ENCODE assay signal across 1 cellular context in the genomic region with DNA sequence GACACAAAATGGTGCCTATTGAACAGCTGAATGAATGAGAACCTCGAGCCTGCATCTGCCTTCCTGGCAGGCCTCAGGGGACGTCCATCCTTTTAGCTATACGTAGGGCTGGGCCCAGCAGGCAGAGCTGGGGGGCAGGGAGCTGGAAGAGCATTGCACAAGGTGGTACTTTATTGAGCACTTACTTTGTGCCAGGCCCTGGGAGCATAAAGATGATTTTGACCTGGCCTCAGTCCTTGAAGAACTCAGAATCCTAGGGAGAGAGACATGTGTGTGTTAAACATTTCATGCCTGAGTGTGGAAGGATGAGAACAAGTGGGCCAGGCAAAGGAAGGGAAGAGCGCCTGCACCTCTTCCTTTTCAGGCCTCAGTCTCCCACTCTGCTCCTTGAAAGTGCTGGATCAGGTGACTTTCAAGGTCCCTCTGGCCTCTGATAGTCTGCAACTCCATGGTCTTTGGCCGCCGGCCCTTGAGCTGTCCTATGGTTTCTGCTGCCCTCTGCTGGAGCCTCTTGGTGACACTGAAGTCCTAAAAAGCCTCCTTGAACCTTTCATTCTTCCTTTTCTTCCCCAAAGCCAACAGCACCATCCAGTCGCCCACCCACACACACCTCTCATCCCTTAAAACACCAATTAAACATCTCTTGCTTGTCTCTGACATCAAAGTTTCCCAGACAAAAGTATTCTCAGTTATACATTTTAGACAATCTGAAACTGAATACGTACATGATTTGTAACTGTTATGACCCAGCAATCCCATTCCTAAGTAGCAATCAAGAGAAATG.
TF ChIP-seq lines count a peak whose summit lies in the region.

No MANE protein-coding gene starts in this region.

TF ChIP-seq in K562, 482 proteins besides CTCF, POLR2A, EP300 and RAD21 (continues in another document):
- TF ChIP-seq, protein P1, sequence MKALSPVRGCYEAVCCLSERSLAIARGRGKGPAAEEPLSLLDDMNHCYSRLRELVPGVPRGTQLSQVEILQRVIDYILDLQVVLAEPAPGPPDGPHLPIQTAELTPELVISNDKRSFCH (CRISPR knock-in tag; IDR thresholded peaks at IDR 0.05) = no peak
- TF ChIP-seq, protein P1 (tag; IDR thresholded peaks at IDR 0.05) = peak; percentile 40; the same call in 1 of the 2 replicates
- no peak for TF ChIP-seq MXD1 (CRISPR knock-in tag; IDR thresholded peaks at IDR 0.05; ENCODE audit: borderline replicate concordance, poor library complexity, severe bottlenecking)
- TF ChIP-seq KLF13 (tag; IDR thresholded peaks at IDR 0.05; ENCODE audit: borderline replicate concordance, low read depth) = 0 out of 2 replicates have a peak, but pooled peaks have one; percentile 20
- TF ChIP-seq ZNF316 (IDR thresholded peaks at IDR 0.05) = peak; percentile 43
- no peak for TF ChIP-seq POLR2B (IDR thresholded peaks at IDR 0.05; ENCODE audit: low read depth, partially characterized antibody)
- 0 out of 4 replicates have a peak, but pooled peaks of 1 of the 2 experiments have one; percentile 51 for TF ChIP-seq ARNT (IDR thresholded peaks at IDR 0.05)
- peak in 1 of 2 experiments; percentile 65 for TF ChIP-seq AFF1 (IDR thresholded peaks at IDR 0.05; ENCODE audit: low read depth in 1 of 2, partially characterized antibody in 2 of 2)
- TF ChIP-seq, protein P2, sequence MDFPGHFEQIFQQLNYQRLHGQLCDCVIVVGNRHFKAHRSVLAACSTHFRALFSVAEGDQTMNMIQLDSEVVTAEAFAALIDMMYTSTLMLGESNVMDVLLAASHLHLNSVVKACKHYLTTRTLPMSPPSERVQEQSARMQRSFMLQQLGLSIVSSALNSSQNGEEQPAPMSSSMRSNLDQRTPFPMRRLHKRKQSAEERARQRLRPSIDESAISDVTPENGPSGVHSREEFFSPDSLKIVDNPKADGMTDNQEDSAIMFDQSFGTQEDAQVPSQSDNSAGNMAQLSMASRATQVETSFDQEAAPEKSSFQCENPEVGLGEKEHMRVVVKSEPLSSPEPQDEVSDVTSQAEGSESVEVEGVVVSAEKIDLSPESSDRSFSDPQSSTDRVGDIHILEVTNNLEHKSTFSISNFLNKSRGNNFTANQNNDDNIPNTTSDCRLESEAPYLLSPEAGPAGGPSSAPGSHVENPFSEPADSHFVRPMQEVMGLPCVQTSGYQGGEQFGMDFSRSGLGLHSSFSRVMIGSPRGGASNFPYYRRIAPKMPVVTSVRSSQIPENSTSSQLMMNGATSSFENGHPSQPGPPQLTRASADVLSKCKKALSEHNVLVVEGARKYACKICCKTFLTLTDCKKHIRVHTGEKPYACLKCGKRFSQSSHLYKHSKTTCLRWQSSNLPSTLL (IDR thresholded peaks at IDR 0.05) = no peak
- TF ChIP-seq USF1 (CRISPR knock-in tag; IDR thresholded peaks at IDR 0.05) = peak; percentile 54; the same call in 1 of the 2 replicates
- TF ChIP-seq, protein P3, sequence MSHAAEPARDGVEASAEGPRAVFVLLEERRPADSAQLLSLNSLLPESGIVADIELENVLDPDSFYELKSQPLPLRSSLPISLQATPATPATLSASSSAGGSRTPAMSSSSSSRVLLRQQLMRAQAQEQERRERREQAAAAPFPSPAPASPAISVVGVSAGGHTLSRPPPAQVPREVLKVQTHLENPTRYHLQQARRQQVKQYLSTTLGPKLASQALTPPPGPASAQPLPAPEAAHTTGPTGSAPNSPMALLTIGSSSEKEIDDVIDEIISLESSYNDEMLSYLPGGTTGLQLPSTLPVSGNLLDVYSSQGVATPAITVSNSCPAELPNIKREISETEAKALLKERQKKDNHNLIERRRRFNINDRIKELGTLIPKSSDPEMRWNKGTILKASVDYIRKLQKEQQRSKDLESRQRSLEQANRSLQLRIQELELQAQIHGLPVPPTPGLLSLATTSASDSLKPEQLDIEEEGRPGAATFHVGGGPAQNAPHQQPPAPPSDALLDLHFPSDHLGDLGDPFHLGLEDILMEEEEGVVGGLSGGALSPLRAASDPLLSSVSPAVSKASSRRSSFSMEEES (CRISPR knock-in tag; IDR thresholded peaks at IDR 0.05) = peak; percentile 36; the same call in 1 of the 2 replicates
- no peak for TF ChIP-seq NRF1 (conservative IDR thresholded peaks at IDR 0.05 in 1 of 2, IDR thresholded peaks at IDR 0.05 in 1 of 2)
- TF ChIP-seq, protein P4, sequence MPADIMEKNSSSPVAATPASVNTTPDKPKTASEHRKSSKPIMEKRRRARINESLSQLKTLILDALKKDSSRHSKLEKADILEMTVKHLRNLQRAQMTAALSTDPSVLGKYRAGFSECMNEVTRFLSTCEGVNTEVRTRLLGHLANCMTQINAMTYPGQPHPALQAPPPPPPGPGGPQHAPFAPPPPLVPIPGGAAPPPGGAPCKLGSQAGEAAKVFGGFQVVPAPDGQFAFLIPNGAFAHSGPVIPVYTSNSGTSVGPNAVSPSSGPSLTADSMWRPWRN (IDR thresholded peaks at IDR 0.05; ENCODE audit: low read depth) = no peak
- no peak for TF ChIP-seq ZNF224 (CRISPR knock-in tag; IDR thresholded peaks at IDR 0.05)
- TF ChIP-seq STAG1 (CRISPR knock-in tag; IDR thresholded peaks at IDR 0.05; ENCODE audit: borderline replicate concordance) = peak; percentile 63
- peak; percentile 85; the same call in 1 of the 2 replicates for TF ChIP-seq CC2D1A (IDR thresholded peaks at IDR 0.05)
- TF ChIP-seq ZNF77 (CRISPR knock-in tag; IDR thresholded peaks at IDR 0.05) = no peak
- TF ChIP-seq SREBF2 (CRISPR knock-in tag; IDR thresholded peaks at IDR 0.05) = no peak
- peak; percentile 79; the same call in 1 of the 2 replicates for TF ChIP-seq MITF (IDR thresholded peaks at IDR 0.05)
- peak; percentile 94 for TF ChIP-seq SMC3 (conservative IDR thresholded peaks at IDR 0.05; ENCODE audit: insufficient read depth, low read depth, low read length)
- peak; percentile 38; the same call in 1 of the 2 replicates for TF ChIP-seq SP1 (CRISPR knock-in tag; IDR thresholded peaks at IDR 0.05)
- TF ChIP-seq, protein P5, sequence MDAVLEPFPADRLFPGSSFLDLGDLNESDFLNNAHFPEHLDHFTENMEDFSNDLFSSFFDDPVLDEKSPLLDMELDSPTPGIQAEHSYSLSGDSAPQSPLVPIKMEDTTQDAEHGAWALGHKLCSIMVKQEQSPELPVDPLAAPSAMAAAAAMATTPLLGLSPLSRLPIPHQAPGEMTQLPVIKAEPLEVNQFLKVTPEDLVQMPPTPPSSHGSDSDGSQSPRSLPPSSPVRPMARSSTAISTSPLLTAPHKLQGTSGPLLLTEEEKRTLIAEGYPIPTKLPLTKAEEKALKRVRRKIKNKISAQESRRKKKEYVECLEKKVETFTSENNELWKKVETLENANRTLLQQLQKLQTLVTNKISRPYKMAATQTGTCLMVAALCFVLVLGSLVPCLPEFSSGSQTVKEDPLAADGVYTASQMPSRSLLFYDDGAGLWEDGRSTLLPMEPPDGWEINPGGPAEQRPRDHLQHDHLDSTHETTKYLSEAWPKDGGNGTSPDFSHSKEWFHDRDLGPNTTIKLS (IDR thresholded peaks at IDR 0.05; ENCODE audit: borderline replicate concordance, low read depth) = peak; percentile 26; the same call in 1 of the 2 replicates
- TF ChIP-seq ZBTB8A (IDR thresholded peaks at IDR 0.05; ENCODE audit: partially characterized antibody) = no peak
- TF ChIP-seq C11orf30 (IDR thresholded peaks at IDR 0.05; ENCODE audit: low read depth) = peak; percentile 28; the same call in 1 of the 2 replicates
- peak in 1 of 2 experiments; percentile 41; a peak in 1 of 3 replicates for TF ChIP-seq CBX3 (IDR thresholded peaks at IDR 0.05; ENCODE audit: borderline replicate concordance in 1 of 2, low read length in 2 of 2)
- TF ChIP-seq, protein P6, sequence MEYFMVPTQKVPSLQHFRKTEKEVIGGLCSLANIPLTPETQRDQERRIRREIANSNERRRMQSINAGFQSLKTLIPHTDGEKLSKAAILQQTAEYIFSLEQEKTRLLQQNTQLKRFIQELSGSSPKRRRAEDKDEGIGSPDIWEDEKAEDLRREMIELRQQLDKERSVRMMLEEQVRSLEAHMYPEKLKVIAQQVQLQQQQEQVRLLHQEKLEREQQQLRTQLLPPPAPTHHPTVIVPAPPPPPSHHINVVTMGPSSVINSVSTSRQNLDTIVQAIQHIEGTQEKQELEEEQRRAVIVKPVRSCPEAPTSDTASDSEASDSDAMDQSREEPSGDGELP (CRISPR knock-in tag; IDR thresholded peaks at IDR 0.05; ENCODE audit: borderline replicate concordance) = peak; percentile 34; the same call in 1 of the 2 replicates
- TF ChIP-seq TRIM28 (IDR thresholded peaks at IDR 0.05) = no peak
- peak; percentile 51; the same call in 1 of the 2 replicates for TF ChIP-seq SNIP1 (IDR thresholded peaks at IDR 0.05; ENCODE audit: low read depth)
- no peak for TF ChIP-seq RBM15 (IDR thresholded peaks at IDR 0.05; ENCODE audit: insufficient read depth, low read length)
- TF ChIP-seq MTA3 (IDR thresholded peaks at IDR 0.05; ENCODE audit: borderline replicate concordance) = 0 out of 2 replicates have a peak, but pooled peaks have one; percentile 16
- TF ChIP-seq NR2C1 (IDR thresholded peaks at IDR 0.05) = 0 out of 2 replicates have a peak, but pooled peaks have one; percentile 13
- no peak for TF ChIP-seq NR2C1 (tag; IDR thresholded peaks at IDR 0.05)
- TF ChIP-seq HCFC1 (IDR thresholded peaks at IDR 0.05; ENCODE audit: low read depth, low read length) = 0 out of 2 replicates have a peak, but pooled peaks have one; percentile 46
- TF ChIP-seq ZNF561 (CRISPR knock-in tag; conservative IDR thresholded peaks at IDR 0.05) = no peak
- no peak for TF ChIP-seq STAT5B (CRISPR knock-in tag; IDR thresholded peaks at IDR 0.05)
- TF ChIP-seq, protein P7, sequence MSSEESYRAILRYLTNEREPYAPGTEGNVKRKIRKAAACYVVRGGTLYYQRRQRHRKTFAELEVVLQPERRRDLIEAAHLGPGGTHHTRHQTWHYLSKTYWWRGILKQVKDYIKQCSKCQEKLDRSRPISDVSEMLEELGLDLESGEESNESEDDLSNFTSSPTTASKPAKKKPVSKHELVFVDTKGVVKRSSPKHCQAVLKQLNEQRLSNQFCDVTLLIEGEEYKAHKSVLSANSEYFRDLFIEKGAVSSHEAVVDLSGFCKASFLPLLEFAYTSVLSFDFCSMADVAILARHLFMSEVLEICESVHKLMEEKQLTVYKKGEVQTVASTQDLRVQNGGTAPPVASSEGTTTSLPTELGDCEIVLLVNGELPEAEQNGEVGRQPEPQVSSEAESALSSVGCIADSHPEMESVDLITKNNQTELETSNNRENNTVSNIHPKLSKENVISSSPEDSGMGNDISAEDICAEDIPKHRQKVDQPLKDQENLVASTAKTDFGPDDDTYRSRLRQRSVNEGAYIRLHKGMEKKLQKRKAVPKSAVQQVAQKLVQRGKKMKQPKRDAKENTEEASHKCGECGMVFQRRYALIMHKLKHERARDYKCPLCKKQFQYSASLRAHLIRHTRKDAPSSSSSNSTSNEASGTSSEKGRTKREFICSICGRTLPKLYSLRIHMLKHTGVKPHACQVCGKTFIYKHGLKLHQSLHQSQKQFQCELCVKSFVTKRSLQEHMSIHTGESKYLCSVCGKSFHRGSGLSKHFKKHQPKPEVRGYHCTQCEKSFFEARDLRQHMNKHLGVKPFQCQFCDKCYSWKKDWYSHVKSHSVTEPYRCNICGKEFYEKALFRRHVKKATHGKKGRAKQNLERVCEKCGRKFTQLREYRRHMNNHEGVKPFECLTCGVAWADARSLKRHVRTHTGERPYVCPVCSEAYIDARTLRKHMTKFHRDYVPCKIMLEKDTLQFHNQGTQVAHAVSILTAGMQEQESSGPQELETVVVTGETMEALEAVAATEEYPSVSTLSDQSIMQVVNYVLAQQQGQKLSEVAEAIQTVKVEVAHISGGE (CRISPR knock-in tag; IDR thresholded peaks at IDR 0.05) = no peak
- peak; percentile 35; the same call in 1 of the 2 replicates for TF ChIP-seq CREM (IDR thresholded peaks at IDR 0.05; ENCODE audit: low read depth)
